25 cellular contexts compared by ENCODE assay signal in genomic region chr9:133597316-133597957, GRCh38. TPM values are rescaled to one million over a fixed set of nuclear protein-coding genes. Genes with fewer than 3 reads are reported as not detected.
DNase-seq lines count a peak whose midpoint lies in the region; ATAC-seq and TF ChIP-seq lines count a peak whose summit lies in the region.
"Had no signal": no experiment of that assay in that cellular context is flagged by ENCODE, and none has a peak within 500 bp of the region (broad histone marks: within the 10 kb centered on the region; RNA-seq: fewer than 3 reads in every experiment).

No MANE protein-coding gene starts in this region.

- peaks cover 6% of the 10 kb centered on the region; the same call in 1 of the 2 replicates for H3F3A ChIP-seq in GM23338 (replicated peaks; ENCODE audit: low read depth)

- H3K27ac ChIP-seq in GM23338 (ENCODE audit: low read depth), result no peak overlapping the region
- H3K27ac ChIP-seq: GM23248, lower lobe of right lung, suprapubic skin had no signal

- TF ChIP-seq CTCF in GM23338 (conservative IDR thresholded peaks at IDR 0.05; ENCODE audit: low read depth in 2 of 2) (no peak), fibroblast of mammary gland (conservative IDR thresholded peaks at IDR 0.05; ENCODE audit: control insufficient read depth, insufficient read depth, low read depth, low read length) (no peak)

- peaks cover 37% of the 10 kb centered on the region for H3K9me3 Mint-ChIP-seq in GM23338

- no peak overlapping the region for H3K4me2 ChIP-seq in GM23338
- H3K4me2 ChIP-seq: SK-N-SH had no signal

- no peak overlapping the region for H3K4me3 ChIP-seq in GM23338
- no peak overlapping the region for H3K4me3 ChIP-seq in fibroblast of mammary gland (ENCODE audit: control insufficient read depth, low read depth, low read length)
- H3K4me3 ChIP-seq: GM23248, lower lobe of right lung, suprapubic skin had no signal

- H4K20me1 ChIP-seq in GM23338 (replicated peaks; ENCODE audit: insufficient read depth), result no peaks in the 10 kb centered on the region

- DNase-seq in NCI-H2196 (lab: John Stamatoyannopoulos, UW; ENCODE audit: unreplicated experiment) (peak; percentile 25), NCI-H2196 treated with DMSO at 0.1 percent for 48 hours (lab: John Stamatoyannopoulos, UW; ENCODE audit: unreplicated experiment) (no peak), GM23338 (ENCODE audit: low spot score) (peak; percentile 53), OCI-M1 (lab: John Stamatoyannopoulos, UW) (peak; percentile 32), fibroblast of mammary gland (ENCODE audit: low read depth) (peak; percentile 28), NCI-H146 (lab: John Stamatoyannopoulos, UW) (no peak), amygdala (lab: John Stamatoyannopoulos, UW) (no peak)
- DNase-seq: activated CD4-positive, alpha-beta T cell treated with anti-CD3 and anti-CD28 coated beads for 1 hour; activated naive CD4-positive, alpha-beta T cell treated with anti-CD3 and anti-CD28 coated beads, Interleukin-2, amount 50 U/mL, for 16 hours; activated T-cell treated with anti-CD3 and anti-CD28 coated beads, Interleukin-2, amount 50 U/mL, for 72 hours; CD4-positive, CD25-positive, alpha-beta regulatory T cell; GM23248; hippocampal formation; islet precursor cell; lower lobe of right lung; NCI-H187; nucleus accumbens; SK-N-SH; T1000 had no signal

- H3K27ac Mint-ChIP-seq in GM23338, result no peak overlapping the region
- H3K27ac Mint-ChIP-seq: activated T-cell treated with anti-CD3 and anti-CD28 coated beads, Interleukin-2, amount 50 U/mL, for 72 hours; CD4-positive, CD25-positive, alpha-beta regulatory T cell had no signal

- peaks cover 9% of the 10 kb centered on the region; the same call in 2 of the 3 replicates for H3K4me1 Mint-ChIP-seq in GM23338
- H3K4me1 Mint-ChIP-seq: CD4-positive, CD25-positive, alpha-beta regulatory T cell had no signal

- H3K79me2 ChIP-seq in GM23338 (replicated peaks; ENCODE audit: insufficient read depth), result no peaks in the 10 kb centered on the region

- H3K27me3 Mint-ChIP-seq in GM23338 (ENCODE audit: insufficient read depth, low read depth, poor library complexity), result peaks cover 7% of the 10 kb centered on the region

- no peak overlapping the region; the same call in 2 of the 3 replicates for H3K4me3 Mint-ChIP-seq in GM23338
- H3K4me3 Mint-ChIP-seq: activated T-cell treated with anti-CD3 and anti-CD28 coated beads, Interleukin-2, amount 50 U/mL, for 72 hours; CD4-positive, CD25-positive, alpha-beta regulatory T cell had no signal

- H3K27me3 ChIP-seq in GM23338 (ENCODE audit: insufficient read depth), result no peaks in the 10 kb centered on the region

- H3K4me1 ChIP-seq in GM23338 (ENCODE audit: insufficient read depth), result no peaks in the 10 kb centered on the region
- H3K4me1 ChIP-seq: lower lobe of right lung, suprapubic skin had no signal

- no peaks in the 10 kb centered on the region for H3K36me3 ChIP-seq in GM23338 (ENCODE audit: insufficient read depth)
- H3K36me3 ChIP-seq: lower lobe of right lung, suprapubic skin had no signal

- ATAC-seq in GM23338, result no peak
- no peak for ATAC-seq in GM19023 (IDR thresholded peaks at IDR 0.05; ENCODE audit: unreplicated experiment)
- ATAC-seq: activated T-cell treated with anti-CD3 and anti-CD28 coated beads, Interleukin-2, amount 50 U/mL, for 72 hours; lower lobe of right lung had no signal

- H2AFZ ChIP-seq in GM23338, result no peak overlapping the region
- H2AFZ ChIP-seq: GM23248 had no signal

- H3K36me3 Mint-ChIP-seq in GM23338 (ENCODE audit: low read depth), result peaks cover 14% of the 10 kb centered on the region
- H3K36me3 Mint-ChIP-seq: CD4-positive, CD25-positive, alpha-beta regulatory T cell had no signal

- no peaks in the 10 kb centered on the region for H3K9me2 ChIP-seq in GM23338 (ENCODE audit: insufficient read depth)
- H3K9me2 ChIP-seq: SK-N-SH had no signal

TF ChIP-seq in GM23338, 12 proteins besides CTCF, POLR2A, EP300 and RAD21 (continues in another document):
- TF ChIP-seq ETS1 (IDR thresholded peaks at IDR 0.05), result no peak
- TF ChIP-seq, protein P1, sequence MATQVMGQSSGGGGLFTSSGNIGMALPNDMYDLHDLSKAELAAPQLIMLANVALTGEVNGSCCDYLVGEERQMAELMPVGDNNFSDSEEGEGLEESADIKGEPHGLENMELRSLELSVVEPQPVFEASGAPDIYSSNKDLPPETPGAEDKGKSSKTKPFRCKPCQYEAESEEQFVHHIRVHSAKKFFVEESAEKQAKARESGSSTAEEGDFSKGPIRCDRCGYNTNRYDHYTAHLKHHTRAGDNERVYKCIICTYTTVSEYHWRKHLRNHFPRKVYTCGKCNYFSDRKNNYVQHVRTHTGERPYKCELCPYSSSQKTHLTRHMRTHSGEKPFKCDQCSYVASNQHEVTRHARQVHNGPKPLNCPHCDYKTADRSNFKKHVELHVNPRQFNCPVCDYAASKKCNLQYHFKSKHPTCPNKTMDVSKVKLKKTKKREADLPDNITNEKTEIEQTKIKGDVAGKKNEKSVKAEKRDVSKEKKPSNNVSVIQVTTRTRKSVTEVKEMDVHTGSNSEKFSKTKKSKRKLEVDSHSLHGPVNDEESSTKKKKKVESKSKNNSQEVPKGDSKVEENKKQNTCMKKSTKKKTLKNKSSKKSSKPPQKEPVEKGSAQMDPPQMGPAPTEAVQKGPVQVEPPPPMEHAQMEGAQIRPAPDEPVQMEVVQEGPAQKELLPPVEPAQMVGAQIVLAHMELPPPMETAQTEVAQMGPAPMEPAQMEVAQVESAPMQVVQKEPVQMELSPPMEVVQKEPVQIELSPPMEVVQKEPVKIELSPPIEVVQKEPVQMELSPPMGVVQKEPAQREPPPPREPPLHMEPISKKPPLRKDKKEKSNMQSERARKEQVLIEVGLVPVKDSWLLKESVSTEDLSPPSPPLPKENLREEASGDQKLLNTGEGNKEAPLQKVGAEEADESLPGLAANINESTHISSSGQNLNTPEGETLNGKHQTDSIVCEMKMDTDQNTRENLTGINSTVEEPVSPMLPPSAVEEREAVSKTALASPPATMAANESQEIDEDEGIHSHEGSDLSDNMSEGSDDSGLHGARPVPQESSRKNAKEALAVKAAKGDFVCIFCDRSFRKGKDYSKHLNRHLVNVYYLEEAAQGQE (IDR thresholded peaks at IDR 0.05; ENCODE audit: unreplicated experiment), result no peak

RNA-seq across cellular contexts. Expression of gene FAM163B, which starts 11.8 kb away (rescaled TPM):
- total RNA-seq in GM23338 (2014; rRNA removed; shearing (Covaris generic)), result 0.23 and 1.3 TPM in 2 replicates
- 0.60 and 0.71 TPM in 2 replicates for polyA plus RNA-seq in GM23338 (2016; fragmentation: Nextera tagmentation; extraction: Ambion mirVana)
- total RNA-seq: activated CD8-positive, alpha-beta memory T cell treated with anti-CD3 and anti-CD28 coated beads for 36 hours; activated T-cell treated with anti-CD3 and anti-CD28 coated beads, Interleukin-2, amount 50 U/mL, for 72 hours; CD4-positive, CD25-positive, alpha-beta regulatory T cell; chondrocyte; fibroblast of villous mesenchyme; GM23248; lower lobe of right lung; suprapubic skin had no signal
- polyA plus RNA-seq: CD4-positive, CD25-positive, alpha-beta regulatory T cell; GM23248 had no signal

RNA-seq across cellular contexts. Expression of gene DBH, which starts 38.7 kb away (rescaled TPM):
- 0.24 TPM in 1 of 2 replicates, not detected in the other for total RNA-seq in GM23338 (2014; rRNA removed; shearing (Covaris generic))
- 0.08 and 0.26 TPM in 2 replicates for polyA plus RNA-seq in GM23338 (2016; fragmentation: Nextera tagmentation; extraction: Ambion mirVana)
- total RNA-seq: activated CD8-positive, alpha-beta memory T cell treated with anti-CD3 and anti-CD28 coated beads for 36 hours; activated T-cell treated with anti-CD3 and anti-CD28 coated beads, Interleukin-2, amount 50 U/mL, for 72 hours; chondrocyte; fibroblast of villous mesenchyme; GM23248; lower lobe of right lung; RPMI7951; suprapubic skin had no signal
- polyA plus RNA-seq: CD4-positive, CD25-positive, alpha-beta regulatory T cell; GM23248 had no signal

Comparison
In these comparisons a context has a peak if more than half of its experiments do, and no peak if none do; other contexts are left out.
1. DNase-seq: peak in NCI-H2196 (single experiment), GM23338 (single experiment), OCI-M1 (single experiment) and fibroblast of mammary gland (single experiment); none in NCI-H2196 treated with DMSO at 0.1 percent for 48 hours (single experiment), NCI-H146 (single experiment) and amygdala (0 of 56).